ENCODE assay signal across 1 cellular context in the genomic region with DNA sequence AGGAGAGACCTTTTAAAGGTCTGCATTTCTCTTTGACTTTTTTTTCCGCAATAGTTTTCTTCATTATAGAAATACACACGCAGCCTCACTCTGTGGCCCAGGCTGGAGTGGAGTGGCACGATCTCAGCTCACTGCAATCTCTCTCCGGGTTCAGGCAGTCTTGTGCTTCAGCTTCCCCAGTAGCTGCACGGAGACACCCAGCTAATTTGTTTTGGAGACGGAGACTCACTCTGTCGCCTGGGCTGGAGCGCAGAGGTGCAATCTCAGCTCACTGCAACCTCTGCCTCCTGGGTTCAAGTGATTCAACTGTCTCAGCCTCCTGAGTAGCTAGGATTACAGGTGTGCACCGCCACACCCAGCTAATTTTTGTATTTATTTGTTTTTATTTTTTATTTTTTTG.
TF ChIP-seq lines count a peak whose summit lies in the region.

No MANE protein-coding gene starts in this region.

TF ChIP-seq in GM12878, 131 proteins besides CTCF, POLR2A, EP300 and RAD21:
- no peak for TF ChIP-seq ZNF274 (IDR thresholded peaks at IDR 0.05; ENCODE audit: insufficient read depth, insufficient read length)
- TF ChIP-seq NRF1 (conservative IDR thresholded peaks at IDR 0.05; ENCODE audit: low read depth, low read length), result no peak
